ENCODE assay signal across 1 cellular context in genomic region chr3:128473180-128473519, GRCh38.
TF ChIP-seq lines count a peak whose summit lies in the region.

No MANE protein-coding gene starts in this region.

TF ChIP-seq in GM23338, 12 proteins besides CTCF, POLR2A, EP300 and RAD21:
- TF ChIP-seq, protein P1, sequence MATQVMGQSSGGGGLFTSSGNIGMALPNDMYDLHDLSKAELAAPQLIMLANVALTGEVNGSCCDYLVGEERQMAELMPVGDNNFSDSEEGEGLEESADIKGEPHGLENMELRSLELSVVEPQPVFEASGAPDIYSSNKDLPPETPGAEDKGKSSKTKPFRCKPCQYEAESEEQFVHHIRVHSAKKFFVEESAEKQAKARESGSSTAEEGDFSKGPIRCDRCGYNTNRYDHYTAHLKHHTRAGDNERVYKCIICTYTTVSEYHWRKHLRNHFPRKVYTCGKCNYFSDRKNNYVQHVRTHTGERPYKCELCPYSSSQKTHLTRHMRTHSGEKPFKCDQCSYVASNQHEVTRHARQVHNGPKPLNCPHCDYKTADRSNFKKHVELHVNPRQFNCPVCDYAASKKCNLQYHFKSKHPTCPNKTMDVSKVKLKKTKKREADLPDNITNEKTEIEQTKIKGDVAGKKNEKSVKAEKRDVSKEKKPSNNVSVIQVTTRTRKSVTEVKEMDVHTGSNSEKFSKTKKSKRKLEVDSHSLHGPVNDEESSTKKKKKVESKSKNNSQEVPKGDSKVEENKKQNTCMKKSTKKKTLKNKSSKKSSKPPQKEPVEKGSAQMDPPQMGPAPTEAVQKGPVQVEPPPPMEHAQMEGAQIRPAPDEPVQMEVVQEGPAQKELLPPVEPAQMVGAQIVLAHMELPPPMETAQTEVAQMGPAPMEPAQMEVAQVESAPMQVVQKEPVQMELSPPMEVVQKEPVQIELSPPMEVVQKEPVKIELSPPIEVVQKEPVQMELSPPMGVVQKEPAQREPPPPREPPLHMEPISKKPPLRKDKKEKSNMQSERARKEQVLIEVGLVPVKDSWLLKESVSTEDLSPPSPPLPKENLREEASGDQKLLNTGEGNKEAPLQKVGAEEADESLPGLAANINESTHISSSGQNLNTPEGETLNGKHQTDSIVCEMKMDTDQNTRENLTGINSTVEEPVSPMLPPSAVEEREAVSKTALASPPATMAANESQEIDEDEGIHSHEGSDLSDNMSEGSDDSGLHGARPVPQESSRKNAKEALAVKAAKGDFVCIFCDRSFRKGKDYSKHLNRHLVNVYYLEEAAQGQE (IDR thresholded peaks at IDR 0.05; ENCODE audit: unreplicated experiment), result no peak
- TF ChIP-seq ETS1 (IDR thresholded peaks at IDR 0.05) (no peak), STAT1 (IDR thresholded peaks at IDR 0.05; ENCODE audit: unreplicated experiment) (no peak), ZNF462 (CRISPR knock-in tag; IDR thresholded peaks at IDR 0.05) (no peak), EZH2 (IDR thresholded peaks at IDR 0.05; ENCODE audit: low read depth, unreplicated experiment) (no peak), ZNF331 (CRISPR knock-in tag; IDR thresholded peaks at IDR 0.05; ENCODE audit: low read depth) (no peak), JUNB (IDR thresholded peaks at IDR 0.05; ENCODE audit: unreplicated experiment) (no peak), POLR2AphosphoS5 (IDR thresholded peaks at IDR 0.05; ENCODE audit: low read depth) (no peak), ZNF114 (CRISPR knock-in tag; IDR thresholded peaks at IDR 0.05) (no peak), CREB1 (CRISPR knock-in tag; IDR thresholded peaks at IDR 0.05; ENCODE audit: low read depth) (no peak), EZH2phosphoT487 (IDR thresholded peaks at IDR 0.05; ENCODE audit: unreplicated experiment) (no peak), NANOG (IDR thresholded peaks at IDR 0.05; ENCODE audit: borderline replicate concordance) (no peak)
